In genomic region chr1:107246775-107247345, GRCh38 we compare ENCODE assay signal across 16 cellular contexts.
DNase-seq lines count a peak whose midpoint lies in the region; ATAC-seq and TF ChIP-seq lines count a peak whose summit lies in the region.
"Had no signal": no experiment of that assay in that cellular context is flagged by ENCODE, and none has a peak within 500 bp of the region (broad histone marks: within the 10 kb centered on the region; RNA-seq: fewer than 3 reads in every experiment).

No MANE protein-coding gene starts in this region.

- TF ChIP-seq POLR2A in suprapubic skin (IDR thresholded peaks at IDR 0.05): no peak

- no peaks in the 10 kb centered on the region for H3K36me3 ChIP-seq in suprapubic skin

- peak; percentile 63 for ATAC-seq in GM18867 (IDR thresholded peaks at IDR 0.05; ENCODE audit: unreplicated experiment)
- ATAC-seq in GM21576 (IDR thresholded peaks at IDR 0.05; ENCODE audit: unreplicated experiment): peak; percentile 46
- peak; percentile 62 for ATAC-seq in HG03442 (IDR thresholded peaks at IDR 0.05; ENCODE audit: unreplicated experiment)
- peak; percentile 81 for ATAC-seq in memory B cell (ENCODE audit: low read depth)
- ATAC-seq in esophagus mucosa: no peak
- ATAC-seq: mucosa of descending colon had no signal

- H3K27ac ChIP-seq in suprapubic skin: no peak overlapping the region
- H3K27ac ChIP-seq: KMS-11 had no signal

- no peaks in the 10 kb centered on the region for H3K9me3 Mint-ChIP-seq in memory B cell
- H3K9me3 Mint-ChIP-seq: stimulated activated naive CD8-positive, alpha-beta T cell treated with anti-CD3 and anti-CD28 coated beads, Interleukin-15, Interleukin-2, amounts not matched to agents 100 ng/mL and 50 ng/mL, for 24 hours had no signal

- H3K4me1 ChIP-seq in suprapubic skin: no peaks in the 10 kb centered on the region

- no peak for TF ChIP-seq CTCF in suprapubic skin (IDR thresholded peaks at IDR 0.05)

- no peaks in the 10 kb centered on the region for H3K9me3 ChIP-seq in suprapubic skin
- H3K9me3 ChIP-seq: mucosa of descending colon had no signal

- no peak overlapping the region for H3K4me3 ChIP-seq in suprapubic skin
- H3K4me3 ChIP-seq: mucosa of descending colon had no signal

- DNase-seq in memory B cell (ENCODE audit: low spot score in 2 of 2): peak; percentile 29 to 34
- DNase-seq in suprapubic skin (ENCODE audit: low spot score in 2 of 2): no peak
- DNase-seq in NCI-H446 (lab: John Stamatoyannopoulos, UW): no peak
- no peak for DNase-seq in effector CD4-positive, alpha-beta T cell
- DNase-seq: activated CD4-positive, alpha-beta T cell treated with anti-CD3 and anti-CD28 coated beads for 1 hour; activated T-cell treated with anti-CD3 and anti-CD28 coated beads, Interleukin-2, amount 50 U/mL, for 48 hours; dermis blood vessel endothelial cell; mucosa of descending colon; NCI-H2029 treated with DMSO at 0.1 percent for 48 hours; stimulated activated CD4-positive, alpha-beta T cell treated with anti-CD3 and anti-CD28 coated beads, Interleukin-4, amount 100 ng/mL, for 4 hours had no signal

- no peaks in the 10 kb centered on the region for H3K36me3 Mint-ChIP-seq in memory B cell

- H3K27ac Mint-ChIP-seq in memory B cell: peak overlapping the region; percentile 100
- H3K27ac Mint-ChIP-seq: stimulated activated naive CD8-positive, alpha-beta T cell treated with anti-CD3 and anti-CD28 coated beads, Interleukin-15, Interleukin-2, amounts not matched to agents 100 ng/mL and 50 ng/mL, for 24 hours had no signal

- H3K4me1 Mint-ChIP-seq in memory B cell: peaks cover 37% of the 10 kb centered on the region

- H3K4me3 Mint-ChIP-seq in memory B cell: peak overlapping the region; percentile 81
- H3K4me3 Mint-ChIP-seq: stimulated activated naive CD8-positive, alpha-beta T cell treated with anti-CD3 and anti-CD28 coated beads, Interleukin-15, Interleukin-2, amounts not matched to agents 100 ng/mL and 50 ng/mL, for 24 hours had no signal

- WGBS in suprapubic skin: 88% methylated on average over 8 of the region's 8 CpGs

- H3K27me3 Mint-ChIP-seq in memory B cell: no peaks in the 10 kb centered on the region

- no peak for TF ChIP-seq EP300 in suprapubic skin (IDR thresholded peaks at IDR 0.05)

- H3K27me3 ChIP-seq in suprapubic skin: no peaks in the 10 kb centered on the region

Comparison
In these comparisons a context has a peak if more than half of its experiments do, and no peak if none do; other contexts are left out.
1. DNase-seq: peak in memory B cell (2 of 2); none in suprapubic skin (0 of 2), NCI-H446 (0 of 2) and effector CD4-positive, alpha-beta T cell (single experiment).